ENCODE assay signal across 7 cellular contexts in the genomic region with DNA sequence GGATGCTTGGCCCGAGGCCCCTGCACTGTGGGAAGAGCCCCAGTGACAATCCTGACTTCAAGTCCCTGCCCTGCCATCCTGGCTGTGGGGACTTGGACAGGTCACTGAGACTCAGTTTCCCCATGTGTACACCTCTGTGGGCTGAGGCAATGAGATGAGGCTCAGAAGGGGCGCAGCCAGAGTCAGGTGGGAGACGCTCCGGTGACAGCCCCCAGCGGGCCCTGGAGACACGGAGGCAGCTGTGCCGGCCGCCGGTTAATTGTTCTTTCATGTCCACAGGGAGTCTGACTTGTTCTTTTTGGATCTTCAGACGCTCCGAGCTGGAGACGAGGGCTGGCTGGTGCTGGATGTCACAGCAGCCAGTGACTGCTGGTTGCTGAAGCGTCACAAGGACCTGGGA. TPM values are rescaled to one million over a fixed set of nuclear protein-coding genes. Genes with fewer than 3 reads are reported as not detected.
"Had no signal": no experiment of that assay in that cellular context is flagged by ENCODE, and none has a peak within 500 bp of the region (broad histone marks: within the 10 kb centered on the region; RNA-seq: fewer than 3 reads in every experiment).

No MANE protein-coding gene starts in this region.

RNA-seq across cellular contexts. Expression of a gene that starts 20.0 kb away (rescaled TPM):
- total RNA-seq: activated CD4-positive, alpha-beta memory T cell treated with anti-CD3 and anti-CD28 coated beads for 36 hours; activated CD4-positive, alpha-beta memory T cell treated with anti-CD3 and anti-CD28 coated beads, Interleukin-2, amount 10 ng/mL, durations not matched to agents 7 days and 5 days; activated CD4-positive, alpha-beta T cell treated with anti-CD3 and anti-CD28 coated beads, Interleukin-2, amount 10 ng/mL, durations not matched to agents 24 days and 14 days; activated CD4-positive, alpha-beta T cell treated with anti-CD3 and anti-CD28 coated beads, Interleukin-2, amount 10 ng/mL, durations not matched to agents 7 days and 5 days; activated CD8-positive, alpha-beta memory T cell treated with anti-CD3 and anti-CD28 coated beads, Interleukin-2, amount 10 ng/mL, durations not matched to agents 7 days and 5 days; T-helper 1 cell treated with Interleukin-12 subunit alpha and Interleukin-12 subunit beta and Interleukin-4 antibody, amounts not matched to agents 30 ng/mL and 1 ng/mL, for 36 hours; T-helper 2 cell treated with Interferon-gamma antibody and Interleukin-4, amounts not matched to agents 100 ng/mL and 5 ng/mL, for 36 hours had no signal
